In the genomic region with DNA sequence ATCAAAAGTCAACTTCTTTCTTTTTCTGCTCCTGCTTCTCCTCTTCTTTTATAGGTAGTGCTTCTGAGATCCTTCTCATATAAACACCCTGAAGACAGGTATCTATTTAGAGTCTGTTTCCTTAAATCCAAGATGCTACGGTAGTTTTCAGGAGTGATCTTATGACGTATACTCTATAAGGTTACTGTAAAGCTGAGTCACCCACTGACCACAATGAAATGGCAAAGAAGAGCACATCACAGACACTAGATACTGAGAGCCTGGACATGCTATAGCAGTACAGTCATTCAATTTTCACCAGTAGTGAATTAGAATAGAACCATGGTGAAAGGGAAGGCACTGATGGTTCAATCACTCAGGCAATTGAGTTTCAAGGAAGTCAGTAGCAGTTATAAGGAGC, we compare ENCODE assay signal across 1 cellular context.
TF ChIP-seq lines count a peak whose summit lies in the region.

No MANE protein-coding gene starts in this region.

TF ChIP-seq in IMR-90, 13 proteins besides CTCF, POLR2A, EP300 and RAD21 (continued from another document):
- TF ChIP-seq FOS (IDR thresholded peaks at IDR 0.05; ENCODE audit: low read depth, low read length), result no peak
